24 cellular contexts compared by ENCODE assay signal in genomic region chr2:21092308-21092869, GRCh38. TPM values are rescaled to one million over a fixed set of nuclear protein-coding genes. Genes with fewer than 3 reads are reported as not detected.
"Had no signal": no experiment of that assay in that cellular context is flagged by ENCODE, and none has a peak within 500 bp of the region (broad histone marks: within the 10 kb centered on the region; RNA-seq: fewer than 3 reads in every experiment).

No MANE protein-coding gene starts in this region.

- H3K4me3 ChIP-seq: SJSA1, SK-N-MC had no signal

- DNase-seq: IMR-90, Kasumi-1, KG1, MV-4-11, NCI-H1048, NCI-H1105, NCI-H1417, NCI-H1436 treated with DMSO at 0.1 percent for 48 hours, NCI-H1694, NCI-H187 treated with DMSO at 0.1 percent for 48 hours, NCI-H2081, NCI-H2107, NCI-H2227 treated with DMSO at 0.1 percent for 48 hours, NCI-H524, NCI-H526 treated with DMSO at 0.1 percent for 48 hours, NCI-H774, Right ventricle myocardium superior, RPMI8226, SIG-M5 had no signal

- H3K36me3 ChIP-seq: SJSA1 had no signal

- H3K4me1 ChIP-seq: SJSA1 had no signal

- H3K27ac ChIP-seq: SJSA1, SK-N-MC had no signal

- H3K9me3 ChIP-seq: SJSA1 had no signal

RNA-seq across cellular contexts. Expression of gene TDRD15, which starts 31.4 kb away (rescaled TPM):
- total RNA-seq: HT-29, IMR-90, M059J, NCI-H460, Right ventricle myocardium superior, SJSA1 had no signal

RNA-seq across cellular contexts. Expression of gene APOB, which starts 48.5 kb away (rescaled TPM):
- total RNA-seq: HT-29, M059J, NCI-H460, SJSA1 had no signal
